25 cellular contexts compared by ENCODE assay signal in genomic region chr14:20560961-20561360, GRCh38. TPM values are rescaled to one million over a fixed set of nuclear protein-coding genes. Genes with fewer than 3 reads are reported as not detected.
"Had no signal": no experiment of that assay in that cellular context is flagged by ENCODE, and none has a peak within 500 bp of the region (broad histone marks: within the 10 kb centered on the region; RNA-seq: fewer than 3 reads in every experiment).

RNASE9 (minus strand) TSS chr14:20561047.

- H3K79me2 ChIP-seq: hepatocyte had no signal

- DNase-seq: activated CD4-positive, alpha-beta T cell treated with anti-CD3 and anti-CD28 coated beads, Interleukin-2, amount 50 U/mL, for 1 hour; activated CD8-positive, alpha-beta memory T cell treated with anti-CD3 and anti-CD28 coated beads for 24 hours; activated effector memory CD4-positive, alpha-beta T cell treated with anti-CD3 and anti-CD28 coated beads, Interleukin-2, amount 50 U/mL, for 16 hours; activated naive CD4-positive, alpha-beta T cell treated with anti-CD3 and anti-CD28 coated beads, Interleukin-2, amount 50 U/mL, for 16 hours; activated T-cell treated with anti-CD3 and anti-CD28 coated beads, Interleukin-2, amount 50 U/mL, for 72 hours; foreskin keratinocyte; kidney; midbrain; nephron progenitor cell; stimulated activated CD4-positive, alpha-beta T cell treated with anti-CD3 and anti-CD28 coated beads, Interleukin-4, amount 100 ng/mL, for 4 hours; T-helper 1 cell; T1000; upper lobe of right lung had no signal

- H3K9me3 Mint-ChIP-seq: activated T-cell treated with anti-CD3 and anti-CD28 coated beads, Interleukin-2, amount 50 U/mL, for 72 hours; nephron progenitor cell; stimulated activated memory B cell treated with anti-CD40 and anti-IgM and Interleukin-4, amounts not matched to agents 10 μg/mL and 1 μg/mL and 100 μg/mL, for 72 hours had no signal

- H3K9me3 ChIP-seq: ascending aorta, thoracic aorta, upper lobe of right lung had no signal

- H3K27ac ChIP-seq: ascending aorta, coronary artery, foreskin keratinocyte, hepatocyte, thoracic aorta, upper lobe of right lung had no signal

- ATAC-seq: activated T-cell treated with anti-CD3 and anti-CD28 coated beads, Interleukin-2, amount 50 U/mL, for 72 hours; foreskin keratinocyte; left lobe of liver; stimulated activated memory B cell treated with anti-CD40 and anti-IgM and Interleukin-4, amounts not matched to agents 10 μg/mL and 1 μg/mL and 100 μg/mL, for 72 hours; upper lobe of right lung had no signal

- H3K27ac Mint-ChIP-seq: activated T-cell treated with anti-CD3 and anti-CD28 coated beads, Interleukin-2, amount 50 U/mL, for 72 hours; nephron progenitor cell; stimulated activated memory B cell treated with anti-CD40 and anti-IgM and Interleukin-4, amounts not matched to agents 10 μg/mL and 1 μg/mL and 100 μg/mL, for 72 hours had no signal

- H3K4me3 ChIP-seq: ascending aorta, coronary artery, hepatocyte, lung, thoracic aorta, upper lobe of right lung had no signal

- H3K4me2 ChIP-seq: hepatocyte had no signal

- H3K4me1 Mint-ChIP-seq: stimulated activated memory B cell treated with anti-CD40 and anti-IgM and Interleukin-4, amounts not matched to agents 10 μg/mL and 1 μg/mL and 100 μg/mL, for 72 hours had no signal

- H3K36me3 ChIP-seq: ascending aorta, thoracic aorta, upper lobe of right lung had no signal

- H3K4me1 ChIP-seq: ascending aorta, foreskin keratinocyte had no signal

- H3K4me3 Mint-ChIP-seq: activated T-cell treated with anti-CD3 and anti-CD28 coated beads, Interleukin-2, amount 50 U/mL, for 72 hours; nephron progenitor cell; stimulated activated memory B cell treated with anti-CD40 and anti-IgM and Interleukin-4, amounts not matched to agents 10 μg/mL and 1 μg/mL and 100 μg/mL, for 72 hours had no signal

- H3K27me3 ChIP-seq: ascending aorta, foreskin keratinocyte, hepatocyte, upper lobe of right lung had no signal

- H2AFZ ChIP-seq: hepatocyte had no signal

- H3K27me3 Mint-ChIP-seq: stimulated activated memory B cell treated with anti-CD40 and anti-IgM and Interleukin-4, amounts not matched to agents 10 μg/mL and 1 μg/mL and 100 μg/mL, for 72 hours had no signal

- H3K36me3 Mint-ChIP-seq: stimulated activated memory B cell treated with anti-CD40 and anti-IgM and Interleukin-4, amounts not matched to agents 10 μg/mL and 1 μg/mL and 100 μg/mL, for 72 hours had no signal

RNA-seq across cellular contexts. Expression of gene RNASE9, which starts in this region (rescaled TPM):
- total RNA-seq: activated T-cell treated with anti-CD3 and anti-CD28 coated beads, Interleukin-2, amount 50 U/mL, for 72 hours; ascending aorta; epithelial cell of proximal tubule; fibroblast of lung; foreskin keratinocyte; hepatocyte; kidney; left lobe of liver; lung; omental fat pad; posterior vena cava; skeletal muscle tissue; thoracic aorta; upper lobe of right lung had no signal
